In genomic region chr3:101693540-101693939, GRCh38 we compare ENCODE assay signal across 8 cellular contexts. TPM values are rescaled to one million over a fixed set of nuclear protein-coding genes. Genes with fewer than 3 reads are reported as not detected.
DNase-seq lines count a peak whose midpoint lies in the region; ATAC-seq, FAIRE-seq and TF ChIP-seq lines count a peak whose summit lies in the region.
"Not testable (repeated sequence)": the region's sequence is repeated elsewhere in the genome, so short reads cannot be mapped to it uniquely, and the experiment has no call there.

No MANE protein-coding gene starts in this region.

- H3K9me3 Mint-ChIP-seq in CD8-positive, alpha-beta T cell; stimulated activated effector memory CD8-positive, alpha-beta T cell treated with anti-CD3 and anti-CD28 coated beads, Interleukin-12 subunit alpha, Interleukin-12 subunit beta, amount 100 ng/mL, for 72 hours: not testable (repeated sequence)

- BruUV-seq in endothelial cell of umbilical vein (replicated peaks; lab: Mats Ljungman, UMichigan), result not testable (repeated sequence)

- H3K4me2 ChIP-seq in endothelial cell of umbilical vein (ENCODE audit: insufficient read depth, low read length), result not testable (repeated sequence)

- not testable (repeated sequence) for H3K27me3 ChIP-seq in CD8-positive, alpha-beta T cell (ENCODE audit: insufficient read depth, low read length); endothelial cell of umbilical vein (ENCODE audit: control insufficient read depth in 2 of 2, insufficient read depth in 2 of 2, low read length in 2 of 2)

- not testable (repeated sequence) for H3K36me3 ChIP-seq in CD8-positive, alpha-beta T cell (ENCODE audit: insufficient read depth, low read length); endothelial cell of umbilical vein (ENCODE audit: control insufficient read depth in 2 of 2, extremely low read depth in 1 of 2, insufficient read depth in 2 of 2, low read length in 2 of 2)

- H4K20me1 ChIP-seq in endothelial cell of umbilical vein (replicated peaks; ENCODE audit: control insufficient read depth, extremely low read depth, insufficient read depth, low read length), result not testable (repeated sequence)

- not testable (repeated sequence) for H3K36me3 Mint-ChIP-seq in CD8-positive, alpha-beta T cell; stimulated activated effector memory CD8-positive, alpha-beta T cell treated with anti-CD3 and anti-CD28 coated beads, Interleukin-12 subunit alpha, Interleukin-12 subunit beta, amount 100 ng/mL, for 72 hours

- peaks cover 10% of the 10 kb centered on the region for H3K4me1 Mint-ChIP-seq in CD8-positive, alpha-beta T cell (ENCODE audit: low read depth)
- peaks cover 12% of the 10 kb centered on the region for H3K4me1 Mint-ChIP-seq in stimulated activated effector memory CD8-positive, alpha-beta T cell treated with anti-CD3 and anti-CD28 coated beads, Interleukin-12 subunit alpha, Interleukin-12 subunit beta, amount 100 ng/mL, for 72 hours

- not testable (repeated sequence) for H3K79me2 ChIP-seq in endothelial cell of umbilical vein (ENCODE audit: control insufficient read depth, insufficient read depth, low read length)

- not testable (repeated sequence) for H3K4me3 ChIP-seq in CD8-positive, alpha-beta T cell (ENCODE audit: low read depth, low read length); endothelial cell of umbilical vein (replicated peaks in 1 of 3; ENCODE audit: insufficient read depth in 1 of 3, low read depth in 1 of 3, low read length in 3 of 3)

- not testable (repeated sequence) for H3K27me3 Mint-ChIP-seq in CD8-positive, alpha-beta T cell (ENCODE audit: low read depth)

- H3K4me1 ChIP-seq in CD8-positive, alpha-beta T cell (ENCODE audit: insufficient read depth, low read length); endothelial cell of umbilical vein (ENCODE audit: control insufficient read depth, extremely low read depth, insufficient read depth, low read length): not testable (repeated sequence)

- peak overlapping the region; percentile 0 for H3K27ac Mint-ChIP-seq in CD8-positive, alpha-beta T cell
- not testable (repeated sequence) for H3K27ac Mint-ChIP-seq in stimulated activated effector memory CD8-positive, alpha-beta T cell treated with anti-CD3 and anti-CD28 coated beads, Interleukin-12 subunit alpha, Interleukin-12 subunit beta, amount 100 ng/mL, for 72 hours

- dilution Hi-C loops in endothelial cell of umbilical vein (cut with MboI; ENCODE audit: extremely low pct_ligation_motif_present, low sequenced_read_pairs), result not testable (repeated sequence)

- intact Hi-C loops in CD8-positive, alpha-beta T cell (cut with DNase I, micrococcal nuclease); left colon (cut with DNase I, micrococcal nuclease): not testable (repeated sequence)
- intact Hi-C loops in endothelial cell of umbilical vein (cut with micrococcal nuclease), result loop anchor here (10.0 kb wide), 1 partner anchor 799 kb away; no protein-coding TSS in a partner anchor

- not testable (repeated sequence) for H3K4me3 Mint-ChIP-seq in CD8-positive, alpha-beta T cell; stimulated activated effector memory CD8-positive, alpha-beta T cell treated with anti-CD3 and anti-CD28 coated beads, Interleukin-12 subunit alpha, Interleukin-12 subunit beta, amount 100 ng/mL, for 72 hours

- H3K9me1 ChIP-seq in endothelial cell of umbilical vein (replicated peaks; ENCODE audit: control insufficient read depth, extremely low read depth, insufficient read depth, low read length), result not testable (repeated sequence)

- H2AFZ ChIP-seq in endothelial cell of umbilical vein (ENCODE audit: low read depth, low read length), result not testable (repeated sequence)

- TF ChIP-seq CTCF in CD8-positive, alpha-beta T cell (IDR thresholded peaks at IDR 0.05), result peak; percentile 14
- peak; percentile 21 to 53 for TF ChIP-seq CTCF in endothelial cell of umbilical vein (IDR thresholded peaks at IDR 0.05; ENCODE audit: extremely low read depth in 1 of 2, insufficient read depth in 1 of 2, low read depth in 1 of 2, low read length in 2 of 2)

- peak; percentile 97 for ATAC-seq in CD8-positive, alpha-beta T cell
- ATAC-seq in GM19035 (IDR thresholded peaks at IDR 0.05; ENCODE audit: unreplicated experiment), result peak; percentile 86
- peak; percentile 87 for ATAC-seq in HG02870 (IDR thresholded peaks at IDR 0.05; ENCODE audit: unreplicated experiment)
- peak; percentile 67 for ATAC-seq in left colon
- ATAC-seq in stimulated activated effector memory CD8-positive, alpha-beta T cell treated with anti-CD3 and anti-CD28 coated beads, Interleukin-12 subunit alpha, Interleukin-12 subunit beta, amount 100 ng/mL, for 72 hours, result peak; percentile 87

- POLR2A ChIA-PET in CD8-positive, alpha-beta T cell (lab: Charles Lee); endothelial cell of umbilical vein (lab: Charles Lee): not testable (repeated sequence)

- not testable (repeated sequence) for H3K9ac ChIP-seq in endothelial cell of umbilical vein (replicated peaks; ENCODE audit: extremely low read depth, insufficient read depth, low read length)

- H3K9me3 ChIP-seq in CD8-positive, alpha-beta T cell (ENCODE audit: low read length); endothelial cell of umbilical vein (replicated peaks; ENCODE audit: control insufficient read depth, insufficient read depth, low read length): not testable (repeated sequence)

- H3K27ac ChIP-seq in CD8-positive, alpha-beta T cell (ENCODE audit: low read depth, low read length); endothelial cell of umbilical vein (ENCODE audit: insufficient read depth, low read depth, low read length): not testable (repeated sequence)

- CTCF ChIA-PET in CD8-positive, alpha-beta T cell (lab: Charles Lee), result interaction anchor here (0.9 kb wide), 1 partner anchor 108 kb away, joined by 3 read pairs; no protein-coding TSS in a partner anchor
- CTCF ChIA-PET in endothelial cell of umbilical vein (lab: Charles Lee), result not testable (repeated sequence)

- FAIRE-seq in endothelial cell of umbilical vein (lab: Jason Lieb, UNC), result peak; percentile 77

- DNase-seq in CD8-positive, alpha-beta T cell, result peak in 2 of 7 experiments; percentile 40 to 49
- DNase-seq in M059J (ENCODE audit: low read depth) (peak; percentile 55), endothelial cell of umbilical vein (ENCODE audit: low read depth, low spot score) (peak; percentile 51), left colon (peak in 1 of 2 donors; percentile 30)
- DNase-seq in activated CD8-positive, alpha-beta memory T cell treated with anti-CD3 and anti-CD28 coated beads, Interleukin-2, amount 50 U/mL, for 48 hours, result peak; percentile 56
- DNase-seq in stimulated activated effector memory CD8-positive, alpha-beta T cell treated with anti-CD3 and anti-CD28 coated beads, Interleukin-12 subunit alpha, Interleukin-12 subunit beta, amount 100 ng/mL, for 72 hours (ENCODE audit: low spot score in 2 of 2), result peak in 1 of 2 donors; percentile 67

- not testable (repeated sequence) for TF ChIP-seq POLR2A in endothelial cell of umbilical vein (IDR thresholded peaks at IDR 0.05; ENCODE audit: low read depth, low read length)

RNA-seq across cellular contexts. Expression of gene RPL24, which starts 7.0 kb away (rescaled TPM):
- total RNA-seq in CD8-positive, alpha-beta T cell, result 1,000 to 10,000 TPM; 1,584 to 1,674 TPM
- total RNA-seq in M059J (2014; rRNA removed; shearing (Covaris generic)), result 1,314 and 1,490 TPM in 2 replicates
- total RNA-seq in endothelial cell of umbilical vein, result 1,070 and 1,111 TPM in 2 replicates
- polyA plus RNA-seq in endothelial cell of umbilical vein, result 398 and 766 TPM in 2 replicates
- 907 and 929 TPM in 2 replicates for polyA plus RNA-seq in endothelial cell of umbilical vein (2011; cell fraction: cytosol; rRNA removed)
- polyA plus RNA-seq in endothelial cell of umbilical vein (2011; cell fraction: nucleus; rRNA removed), result 294 and 326 TPM in 2 replicates
- 1,498 and 1,668 TPM in 2 replicates for polyA plus RNA-seq in endothelial cell of umbilical vein (2012)
- 498 and 557 TPM in 2 replicates for polyA minus RNA-seq in endothelial cell of umbilical vein
- 311 TPM for polyA minus RNA-seq in endothelial cell of umbilical vein (2011; cell fraction: cytosol; rRNA and poly(A)+ RNA removed)
- polyA minus RNA-seq in endothelial cell of umbilical vein (2011; cell fraction: nucleus; rRNA and poly(A)+ RNA removed), result 125 and 127 TPM in 2 replicates
- total RNA-seq in left colon, result 100 to 1,000 TPM; 718 to 735 TPM

RNA-seq across cellular contexts. Expression of gene ZBTB11, which starts 16.6 kb away (rescaled TPM):
- total RNA-seq in CD8-positive, alpha-beta T cell, result 10 to 100 TPM; 69.6 to 75.2 TPM
- total RNA-seq in M059J (2014; rRNA removed; shearing (Covaris generic)), result 15.6 and 24.8 TPM in 2 replicates
- total RNA-seq in endothelial cell of umbilical vein (14.7 and 15.8 TPM in 2 replicates), left colon (10 to 100 TPM; 11.5 to 13.2 TPM)
- 3.6 and 4.2 TPM in 2 replicates for polyA plus RNA-seq in endothelial cell of umbilical vein
- polyA plus RNA-seq in endothelial cell of umbilical vein (2011; cell fraction: cytosol; rRNA removed), result 3.7 and 4.2 TPM in 2 replicates
- polyA plus RNA-seq in endothelial cell of umbilical vein (2011; cell fraction: nucleus; rRNA removed), result 12.7 and 18.2 TPM in 2 replicates
- polyA plus RNA-seq in endothelial cell of umbilical vein (2012), result 10.0 and 13.0 TPM in 2 replicates
- 9.8 TPM in 2 replicates for polyA minus RNA-seq in endothelial cell of umbilical vein
- 20.3 TPM for polyA minus RNA-seq in endothelial cell of umbilical vein (2011; cell fraction: cytosol; rRNA and poly(A)+ RNA removed)
- 19.9 and 23.6 TPM in 2 replicates for polyA minus RNA-seq in endothelial cell of umbilical vein (2011; cell fraction: nucleus; rRNA and poly(A)+ RNA removed)

RNA-seq across cellular contexts. Expression of gene CEP97, which starts 30.9 kb away (rescaled TPM):
- total RNA-seq in CD8-positive, alpha-beta T cell, result 1 to 10 TPM; 3.4 to 5.3 TPM
- total RNA-seq in M059J (2014; rRNA removed; shearing (Covaris generic)), result 19.2 and 28.7 TPM in 2 replicates
- total RNA-seq in endothelial cell of umbilical vein (10.3 and 14.0 TPM in 2 replicates), left colon (1 to 10 TPM; 4.3 to 5.1 TPM)
- polyA plus RNA-seq in endothelial cell of umbilical vein, result 1.4 and 1.9 TPM in 2 replicates
- 1.6 and 1.7 TPM in 2 replicates for polyA plus RNA-seq in endothelial cell of umbilical vein (2011; cell fraction: cytosol; rRNA removed)
- polyA plus RNA-seq in endothelial cell of umbilical vein (2011; cell fraction: nucleus; rRNA removed), result 3.9 and 4.5 TPM in 2 replicates
- polyA plus RNA-seq in endothelial cell of umbilical vein (2012), result 3.5 and 5.1 TPM in 2 replicates
- polyA minus RNA-seq in endothelial cell of umbilical vein, result 7.2 and 8.6 TPM in 2 replicates
- 6.5 TPM for polyA minus RNA-seq in endothelial cell of umbilical vein (2011; cell fraction: cytosol; rRNA and poly(A)+ RNA removed)
- 4.5 and 8.8 TPM in 2 replicates for polyA minus RNA-seq in endothelial cell of umbilical vein (2011; cell fraction: nucleus; rRNA and poly(A)+ RNA removed)
